Comparison of ENCODE assay signal across 11 cellular contexts in genomic region chr2:42796427-42797248, GRCh38. TPM values are rescaled to one million over a fixed set of nuclear protein-coding genes. Genes with fewer than 3 reads are reported as not detected.
DNase-seq lines count a peak whose midpoint lies in the region; ATAC-seq and TF ChIP-seq lines count a peak whose summit lies in the region.
"Had no signal": no experiment of that assay in that cellular context is flagged by ENCODE, and none has a peak within 500 bp of the region (broad histone marks: within the 10 kb centered on the region; RNA-seq: fewer than 3 reads in every experiment).

No MANE protein-coding gene starts in this region.

- peak overlapping the region; percentile 84 for H3K4me3 ChIP-seq in GM12865 (ENCODE audit: low read depth, low read length)
- H3K4me3 ChIP-seq in esophagus squamous epithelium, result no peak overlapping the region
- H3K4me3 ChIP-seq: SJSA1 had no signal

- no peak for TF ChIP-seq POLR2A in esophagus squamous epithelium (IDR thresholded peaks at IDR 0.05)

- peak; percentile 91 for DNase-seq in GM12865 (ENCODE audit: low read depth)
- DNase-seq in esophagus squamous epithelium (lab: John Stamatoyannopoulos, UW), result no peak
- no peak for DNase-seq in AG08395 (ENCODE audit: low spot score)
- DNase-seq in NCI-H2227 treated with DMSO at 0.1 percent for 48 hours (lab: John Stamatoyannopoulos, UW), result no peak
- DNase-seq in dedifferentiated amniotic fluid mesenchymal stem cell (ENCODE audit: extremely low spot score), result no peak
- no peak for DNase-seq in HT-29 (ENCODE audit: low spot score)
- DNase-seq: NCI-H2081; stimulated activated CD4-positive, alpha-beta T cell treated with anti-CD3 and anti-CD28 coated beads, Interleukin-4, amount 100 ng/mL, for 24 hours had no signal

- no peak for TF ChIP-seq CTCF in GM12865 (IDR thresholded peaks at IDR 0.05; ENCODE audit: insufficient read depth, low read depth, low read length, missing control alignments)
- TF ChIP-seq CTCF in esophagus squamous epithelium (IDR thresholded peaks at IDR 0.05), result no peak

- H3K27ac ChIP-seq in esophagus squamous epithelium, result peak overlapping the region; percentile 38 to 76 (median 56)
- H3K27ac ChIP-seq: SJSA1 had no signal

- H3K9me3 ChIP-seq in esophagus squamous epithelium, result no peaks in the 10 kb centered on the region

- peaks cover 11 to 71% (median 31%) of the 10 kb centered on the region in 3 donors for H3K4me1 ChIP-seq in esophagus squamous epithelium

- no peaks in the 10 kb centered on the region for H3K36me3 ChIP-seq in esophagus squamous epithelium
- H3K36me3 ChIP-seq: SJSA1 had no signal

- 47 to 48% methylated on average over 7 of the region's 7 CpGs for WGBS in esophagus squamous epithelium, 2 donors

- intact Hi-C loops in esophagus squamous epithelium (cut with DNase I), result no loop called here

- no peaks in the 10 kb centered on the region for H3K27me3 ChIP-seq in esophagus squamous epithelium

- ATAC-seq in GM19452 (IDR thresholded peaks at IDR 0.05; ENCODE audit: unreplicated experiment) (peak; percentile 41), HG03432 (IDR thresholded peaks at IDR 0.05; ENCODE audit: unreplicated experiment) (peak; percentile 40)

RNA-seq across cellular contexts. Expression of gene HAAO, which starts 4.3 kb away (rescaled TPM):
- 10 to 100 TPM in 1 of 4 donors, 1 to 10 TPM in 2, under 1 TPM in 1; 0.61 to 10.5 (median 5.2) TPM for total RNA-seq in esophagus squamous epithelium
- total RNA-seq in HT-29 (2014; rRNA removed; shearing (Covaris generic)), result not detected in 2 replicates
- total RNA-seq: SJSA1 had no signal

RNA-seq across cellular contexts. Expression of gene OXER1, which starts 32.7 kb away (rescaled TPM):
- total RNA-seq in esophagus squamous epithelium, result 1 to 10 TPM in 2 of 4 donors, under 1 TPM in 2; 0.18 to 2.3 (median 1.1) TPM
- not detected in 2 replicates for total RNA-seq in HT-29 (2014; rRNA removed; shearing (Covaris generic))
- total RNA-seq: SJSA1 had no signal
